ENCODE assay signal across 8 cellular contexts in genomic region chr11:117807482-117808272, GRCh38.
DNase-seq lines count a peak whose midpoint lies in the region; ATAC-seq lines count a peak whose summit lies in the region.

No MANE protein-coding gene starts in this region.

- DNase-seq in NCI-H2171 treated with DMSO at 0.1 percent for 48 hours (lab: John Stamatoyannopoulos, UW) (peak; percentile 28), NCI-H2171 (lab: John Stamatoyannopoulos, UW) (no peak), NCI-H146 (lab: John Stamatoyannopoulos, UW) (peak; percentile 72), kidney tubule cell (ENCODE audit: low spot score) (peak; percentile 73)
- peak; percentile 48 to 83 (median 59) for DNase-seq in activated CD4-positive, CD25-positive, alpha-beta regulatory T cell (lab: John Stamatoyannopoulos, UW)
- DNase-seq in central memory CD4-positive, alpha-beta T cell: peak; percentile 57
- DNase-seq in stimulated activated CD4-positive, alpha-beta T cell treated with anti-CD3 and anti-CD28 coated beads, Interleukin-2, amount 100 ng/mL, for 48 hours: peak; percentile 64 to 86

- no peak for ATAC-seq in HG03280 (IDR thresholded peaks at IDR 0.05; ENCODE audit: unreplicated experiment)
